ENCODE assay signal across 8 cellular contexts in genomic region chr19:29672933-29673336, GRCh38. TPM values are rescaled to one million over a fixed set of nuclear protein-coding genes. Genes with fewer than 3 reads are reported as not detected.
DNase-seq lines count a peak whose midpoint lies in the region; ATAC-seq, FAIRE-seq and TF ChIP-seq lines count a peak whose summit lies in the region.

No MANE protein-coding gene starts in this region.

- 72 to 83% (median 76%) methylated on average over 11 of the region's 11 CpGs for WGBS in small intestine, 3 donors
- 92% methylated on average over 11 of the region's 11 CpGs for WGBS in mesenchymal stem cell

- no peak for TF ChIP-seq CTCF in GM12865 (IDR thresholded peaks at IDR 0.05; ENCODE audit: insufficient read depth, low read depth, low read length, missing control alignments)

- no peak overlapping the region for H3K4ac ChIP-seq in mesenchymal stem cell (ENCODE audit: low read depth in 1 of 2, low read length in 2 of 2)

- no peak overlapping the region for H2BK12ac ChIP-seq in mesenchymal stem cell (ENCODE audit: low read length in 2 of 2)

- no peak overlapping the region for H2BK5ac ChIP-seq in mesenchymal stem cell (ENCODE audit: low read depth, low read length, poor library complexity, severe bottlenecking)

- no peak overlapping the region for H2BK120ac ChIP-seq in mesenchymal stem cell (ENCODE audit: low read depth, low read length)

- no peak overlapping the region for H3K18ac ChIP-seq in mesenchymal stem cell (ENCODE audit: low read depth in 1 of 2, low read length in 2 of 2)

- H3K9me3 ChIP-seq in small intestine (ENCODE audit: control insufficient read depth, low read depth) (no peaks in the 10 kb centered on the region), mesenchymal stem cell (ENCODE audit: control insufficient read depth, low read length) (no peaks in the 10 kb centered on the region)

- H3K23ac ChIP-seq in mesenchymal stem cell (ENCODE audit: low read length in 2 of 2), result no peak overlapping the region

- no peak overlapping the region for H3K9ac ChIP-seq in mesenchymal stem cell (ENCODE audit: low read length)

- peak; percentile 86 for DNase-seq in GM12865 (ENCODE audit: low read depth)
- peak; percentile 63 to 78 for DNase-seq in activated T-helper 1 cell treated with anti-CD3 and anti-CD28 coated beads, Interleukin-2, amount 50 U/mL, for 16 hours (ENCODE audit: low read depth in 1 of 2, low spot score in 1 of 2)
- DNase-seq in small intestine, result peak; percentile 68
- DNase-seq in HUDEP-2 (lab: John Stamatoyannopoulos, UW; ENCODE audit: unreplicated experiment in 76 of 76), result no peak
- no peak for DNase-seq in mesenchymal stem cell
- no peak for DNase-seq in SIG-M5 treated with dmso at 0.1 percent for 504 hours (lab: John Stamatoyannopoulos, UW; ENCODE audit: unreplicated experiment)

- H3K4me1 ChIP-seq in small intestine (ENCODE audit: control insufficient read depth in 2 of 2, insufficient read depth in 1 of 2, low read depth in 1 of 2, low read length in 1 of 2) (no peaks in the 10 kb centered on the region), mesenchymal stem cell (ENCODE audit: control insufficient read depth, insufficient read depth, low read depth, low read length) (peaks cover 21% of the 10 kb centered on the region)

- no peak overlapping the region for H4K8ac ChIP-seq in mesenchymal stem cell (ENCODE audit: low read length)

- H3K4me3 ChIP-seq in GM12865 (ENCODE audit: low read depth, low read length) (peak overlapping the region; percentile 16), small intestine (ENCODE audit: low read depth in 1 of 2, low read length in 2 of 2) (peak overlapping the region in 1 of 2 donors; percentile 18), mesenchymal stem cell (ENCODE audit: insufficient read depth in 1 of 2, low read depth in 1 of 2, low read length in 2 of 2) (no peak overlapping the region)

- H3K36me3 ChIP-seq in small intestine (ENCODE audit: control insufficient read depth in 2 of 2, insufficient read depth in 2 of 2, low read length in 2 of 2), result peaks cover 4 to 10% of the 10 kb centered on the region in 2 donors
- H3K36me3 ChIP-seq in mesenchymal stem cell (ENCODE audit: control insufficient read depth in 1 of 2, insufficient read depth in 2 of 2, low read depth in 1 of 2, low read length in 2 of 2), result peaks cover 47 to 69% of the 10 kb centered on the region in 2 experiments

- no peak overlapping the region for H3K4me2 ChIP-seq in mesenchymal stem cell (ENCODE audit: low read length, poor library complexity, severe bottlenecking)

- no peak overlapping the region for H3K14ac ChIP-seq in mesenchymal stem cell (ENCODE audit: low read length in 2 of 2)

- no peak for FAIRE-seq in small intestine (lab: Jason Lieb, UNC)

- H4K91ac ChIP-seq in mesenchymal stem cell (ENCODE audit: low read length), result no peak overlapping the region

- H3K27me3 ChIP-seq in small intestine (ENCODE audit: control insufficient read depth in 2 of 2, insufficient read depth in 2 of 2, low read length in 2 of 2), result no peaks in the 10 kb centered on the region
- H3K27me3 ChIP-seq in mesenchymal stem cell (ENCODE audit: control insufficient read depth in 1 of 2, insufficient read depth in 1 of 2, low read length in 2 of 2), result no peaks in the 10 kb centered on the region

- H3K27ac ChIP-seq in small intestine (ENCODE audit: low read depth in 1 of 2, low read length in 1 of 2) (peak overlapping the region; percentile 50 to 86), mesenchymal stem cell (ENCODE audit: low read length, poor library complexity, severe bottlenecking) (no peak overlapping the region)

- ATAC-seq in HG03442 (IDR thresholded peaks at IDR 0.05; ENCODE audit: unreplicated experiment) (peak; percentile 33), GM19324 (IDR thresholded peaks at IDR 0.05; ENCODE audit: low FRiP score, unreplicated experiment) (no peak)

- H3K79me1 ChIP-seq in mesenchymal stem cell (replicated peaks; ENCODE audit: low read length, poor library complexity, severe bottlenecking), result peaks cover 37% of the 10 kb centered on the region

- no peak overlapping the region for H2AFZ ChIP-seq in mesenchymal stem cell (ENCODE audit: low read depth, low read length)

- no peak overlapping the region for H2AK5ac ChIP-seq in mesenchymal stem cell (ENCODE audit: low read length, severe bottlenecking)

- no peak overlapping the region for H2BK15ac ChIP-seq in mesenchymal stem cell (ENCODE audit: low read depth, poor library complexity, severe bottlenecking)

RNA-seq across cellular contexts. Expression of gene PLEKHF1, which starts 7.7 kb away (rescaled TPM):
- polyA plus RNA-seq in small intestine, result 10 to 100 TPM in 2 of 3 donors, 1 to 10 TPM in 1; 2.2 to 12.2 (median 12.0) TPM
- 3.8 TPM for polyA plus RNA-seq in mesenchymal stem cell (2013, experiment 1 of 2)
- 3.8 TPM for polyA plus RNA-seq in mesenchymal stem cell (2013, experiment 2 of 2)

RNA-seq across cellular contexts. Expression of gene C19orf12, which starts 42.1 kb away (rescaled TPM):
- 10 to 100 TPM; 19.0 to 26.2 (median 20.0) TPM for polyA plus RNA-seq in small intestine
- 22.7 TPM for polyA plus RNA-seq in mesenchymal stem cell (2013, experiment 1 of 2)
- polyA plus RNA-seq in mesenchymal stem cell (2013, experiment 2 of 2), result 22.8 TPM

Comparison
In these comparisons a context has a peak if more than half of its experiments do, and no peak if none do; other contexts are left out.
1. DNase-seq: peak in GM12865 (single experiment), activated T-helper 1 cell treated with anti-CD3 and anti-CD28 coated beads, Interleukin-2, amount 50 U/mL, for 16 hours (2 of 2) and small intestine (single experiment); none in HUDEP-2 (0 of 76), mesenchymal stem cell (single experiment) and SIG-M5 treated with dmso at 0.1 percent for 504 hours (single experiment).